In genomic region chr17:51407576-51407975, GRCh38 we compare ENCODE assay signal across 30 cellular contexts.
"Had no signal": no experiment of that assay in that cellular context is flagged by ENCODE, and none has a peak within 500 bp of the region (broad histone marks: within the 10 kb centered on the region; RNA-seq: fewer than 3 reads in every experiment).

No MANE protein-coding gene starts in this region.

- H3K4me2 ChIP-seq: neural progenitor cell had no signal

- H3K27me3 ChIP-seq: neural progenitor cell, ovary, right lobe of liver, sigmoid colon, suprapubic skin, testis, transverse colon, upper lobe of right lung, uterus had no signal

- H3K27ac Mint-ChIP-seq: natural killer cell; nephron; neural progenitor cell; stimulated activated memory B cell treated with anti-CD40 and anti-IgM and Interleukin-4, amounts not matched to agents 10 μg/mL and 1 μg/mL and 100 μg/mL, for 72 hours; stimulated activated naive CD8-positive, alpha-beta T cell treated with anti-CD3 and anti-CD28 coated beads, Interleukin-15, amount 100 ng/mL, for 72 hours; type B pancreatic cell had no signal

- H3K36me3 ChIP-seq: neural progenitor cell, ovary, right lobe of liver, sigmoid colon, spleen, suprapubic skin, tibial artery, transverse colon, upper lobe of right lung, uterus had no signal

- H3K4me1 Mint-ChIP-seq: natural killer cell; stimulated activated memory B cell treated with anti-CD40 and anti-IgM and Interleukin-4, amounts not matched to agents 10 μg/mL and 1 μg/mL and 100 μg/mL, for 72 hours; stimulated activated naive CD8-positive, alpha-beta T cell treated with anti-CD3 and anti-CD28 coated beads, Interleukin-15, amount 100 ng/mL, for 72 hours had no signal

- ATAC-seq: naive thymus-derived CD4-positive, alpha-beta T cell; natural killer cell; psoas muscle; right cardiac atrium; right lobe of liver; stimulated activated memory B cell treated with anti-CD40 and anti-IgM and Interleukin-4, amounts not matched to agents 10 μg/mL and 1 μg/mL and 100 μg/mL, for 72 hours; stimulated activated naive CD8-positive, alpha-beta T cell treated with anti-CD3 and anti-CD28 coated beads, Interleukin-15, amount 100 ng/mL, for 72 hours; stimulated activated naive CD8-positive, alpha-beta T cell treated with anti-CD3 and anti-CD28 coated beads, Interleukin-15, Interleukin-2, amounts not matched to agents 100 U/mL and 50 U/mL, for 24 hours; upper lobe of right lung had no signal

- H3K9me3 ChIP-seq: psoas muscle, right lobe of liver, spleen, suprapubic skin, testis, tibial artery, transverse colon, upper lobe of right lung, uterus had no signal

- H3K9me3 Mint-ChIP-seq: natural killer cell; nephron; stimulated activated memory B cell treated with anti-CD40 and anti-IgM and Interleukin-4, amounts not matched to agents 10 μg/mL and 1 μg/mL and 100 μg/mL, for 72 hours; type B pancreatic cell had no signal

- DNase-seq: naive thymus-derived CD4-positive, alpha-beta T cell; natural killer cell; occipital lobe; ovary; psoas muscle; right cardiac atrium; sigmoid colon; small intestine; spleen; stimulated activated CD4-positive, alpha-beta T cell treated with anti-CD3 and anti-CD28 coated beads, Interleukin-12 subunit alpha, Interleukin-12 subunit beta, amount 100 ng/mL, for 4 hours; stimulated activated CD4-positive, alpha-beta T cell treated with anti-CD3 and anti-CD28 coated beads, Interleukin-1b, Interleukin-23, amount 100 ng/mL, for 48 hours; stimulated activated CD4-positive, alpha-beta T cell treated with anti-CD3 and anti-CD28 coated beads, Interleukin-4, amount 100 ng/mL, for 1 hour; stimulated activated CD4-positive, alpha-beta T cell treated with anti-CD3 and anti-CD28 coated beads, Interleukin-4, amount 100 ng/mL, for 4 hours; stimulated activated CD8-positive, alpha-beta memory T cell treated with anti-CD3 and anti-CD28 coated beads, Interleukin-4, amount 100 ng/mL, for 48 hours; stimulated activated naive CD4-positive, alpha-beta T cell; stimulated activated naive CD8-positive, alpha-beta T cell treated with anti-CD3 and anti-CD28 coated beads, Interleukin-15, amount 100 ng/mL, for 72 hours; stimulated activated naive CD8-positive, alpha-beta T cell treated with anti-CD3 and anti-CD28 coated beads, Interleukin-15, Interleukin-2, amounts not matched to agents 100 U/mL and 50 U/mL, for 24 hours; substantia nigra; testis; tibial artery; transverse colon; upper lobe of right lung; uterus had no signal

- H3K27ac ChIP-seq: neural progenitor cell, ovary, parathyroid adenoma, psoas muscle, right lobe of liver, sigmoid colon, spleen, suprapubic skin, testis, tibial artery, transverse colon, upper lobe of right lung, uterus had no signal

- H3K4me3 Mint-ChIP-seq: naive thymus-derived CD4-positive, alpha-beta T cell; natural killer cell; nephron; neural progenitor cell; stimulated activated memory B cell treated with anti-CD40 and anti-IgM and Interleukin-4, amounts not matched to agents 10 μg/mL and 1 μg/mL and 100 μg/mL, for 72 hours; stimulated activated naive CD8-positive, alpha-beta T cell treated with anti-CD3 and anti-CD28 coated beads, Interleukin-15, amount 100 ng/mL, for 72 hours; type B pancreatic cell had no signal

- H3K4me3 ChIP-seq: neural progenitor cell, ovary, psoas muscle, right lobe of liver, sigmoid colon, spleen, suprapubic skin, testis, tibial artery, transverse colon, upper lobe of right lung, uterus had no signal

- H3K27me3 Mint-ChIP-seq: stimulated activated naive CD8-positive, alpha-beta T cell treated with anti-CD3 and anti-CD28 coated beads, Interleukin-15, amount 100 ng/mL, for 72 hours had no signal

- H3K36me3 Mint-ChIP-seq: natural killer cell; neural progenitor cell; stimulated activated memory B cell treated with anti-CD40 and anti-IgM and Interleukin-4, amounts not matched to agents 10 μg/mL and 1 μg/mL and 100 μg/mL, for 72 hours; type B pancreatic cell had no signal

- H3K4me1 ChIP-seq: psoas muscle, right lobe of liver, sigmoid colon, spleen, suprapubic skin, testis, tibial artery, transverse colon, upper lobe of right lung, uterus had no signal

- H3K9ac ChIP-seq: neural progenitor cell, parathyroid adenoma had no signal

- H2AFZ ChIP-seq: neural progenitor cell, parathyroid adenoma had no signal

- H3K79me2 ChIP-seq: parathyroid adenoma had no signal
